1 cellular context compared by ENCODE assay signal in genomic region chrX:156008379-156008778, GRCh38. TPM values are rescaled to one million over a fixed set of nuclear protein-coding genes. Genes with fewer than 3 reads are reported as not detected.
"Had no signal": no experiment of that assay in that cellular context is flagged by ENCODE, and none has a peak within 500 bp of the region (broad histone marks: within the 10 kb centered on the region; RNA-seq: fewer than 3 reads in every experiment).

No MANE protein-coding gene starts in this region.

RNA-seq across cellular contexts. Expression of gene IL9R, which starts 10.9 kb away (rescaled TPM):
- total RNA-seq: IMR-90 had no signal
